In genomic region chr20:41577129-41578009, GRCh38 we compare ENCODE assay signal across 22 cellular contexts. TPM values are rescaled to one million over a fixed set of nuclear protein-coding genes. Genes with fewer than 3 reads are reported as not detected.
A peak's percentile ranks its signal among the peaks of the same experiment; 100 is the strongest.
DNase-seq lines count a peak whose midpoint lies in the region; ATAC-seq and TF ChIP-seq lines count a peak whose summit lies in the region.
"Had no signal": no experiment of that assay in that cellular context is flagged by ENCODE, and none has a peak within 500 bp of the region (broad histone marks: within the 10 kb centered on the region; RNA-seq: fewer than 3 reads in every experiment).

No MANE protein-coding gene starts in this region.

- TF ChIP-seq POLR2A in GM18505 (IDR thresholded peaks at IDR 0.05; ENCODE audit: borderline replicate concordance, extremely low read depth, insufficient read depth, insufficient read length), result no peak

- H3K4me2 ChIP-seq in osteoblast (ENCODE audit: insufficient read depth, low read length), result no peak overlapping the region

- H3K27me3 ChIP-seq in endocrine pancreas (ENCODE audit: control insufficient read depth, insufficient read depth, low read length), result no peaks in the 10 kb centered on the region
- no peaks in the 10 kb centered on the region for H3K27me3 ChIP-seq in osteoblast (ENCODE audit: insufficient read depth, low read length)
- H3K27me3 ChIP-seq: breast epithelium, transverse colon had no signal

- no peak for TF ChIP-seq CTCF in osteoblast (IDR thresholded peaks at IDR 0.05; ENCODE audit: extremely low read depth, low read depth, low read length)

- H3K9ac ChIP-seq in endocrine pancreas (ENCODE audit: control insufficient read depth, insufficient read depth, low read length), result no peak overlapping the region

- H3K4me1 ChIP-seq in endocrine pancreas (ENCODE audit: control insufficient read depth, insufficient read depth, low read length), result peaks cover 26% of the 10 kb centered on the region
- peaks cover 6% of the 10 kb centered on the region for H3K4me1 ChIP-seq in osteoblast (ENCODE audit: insufficient read depth, low read length)
- H3K4me1 ChIP-seq: breast epithelium had no signal

- no peaks in the 10 kb centered on the region for H3K36me3 ChIP-seq in endocrine pancreas (ENCODE audit: control insufficient read depth, insufficient read depth, low read length)
- H3K36me3 ChIP-seq in osteoblast (ENCODE audit: insufficient read depth, low read length), result no peaks in the 10 kb centered on the region
- H3K36me3 ChIP-seq: breast epithelium, HAP-1, transverse colon had no signal

- H3K9me3 ChIP-seq in endocrine pancreas (ENCODE audit: control insufficient read depth, low read length) (no peaks in the 10 kb centered on the region), osteoblast (ENCODE audit: low read depth, low read length) (no peaks in the 10 kb centered on the region)
- H3K9me3 ChIP-seq: breast epithelium, transverse colon had no signal

- H4K20me1 ChIP-seq in osteoblast (ENCODE audit: insufficient read depth, low read length), result peaks cover 65% of the 10 kb centered on the region

- peak; percentile 61 for ATAC-seq in GM18498 (IDR thresholded peaks at IDR 0.05; ENCODE audit: unreplicated experiment)
- ATAC-seq in GM18511 (IDR thresholded peaks at IDR 0.05; ENCODE audit: unreplicated experiment), result no peak
- ATAC-seq in GM18505 (IDR thresholded peaks at IDR 0.05; ENCODE audit: unreplicated experiment), result no peak
- ATAC-seq: sciatic nerve had no signal

- no peak overlapping the region for H2AFZ ChIP-seq in osteoblast (ENCODE audit: low read length)

- peak overlapping the region; percentile 31 for H3K4me3 ChIP-seq in endocrine pancreas (ENCODE audit: control insufficient read depth, insufficient read depth, low read length)
- no peak overlapping the region for H3K4me3 ChIP-seq in osteoblast (ENCODE audit: insufficient read depth, low read length)
- H3K4me3 ChIP-seq: breast epithelium, coronary artery, HAP-1, lung, transverse colon had no signal

- peak; percentile 14 for DNase-seq in LoVo (ENCODE audit: low spot score)
- DNase-seq in osteoblast (ENCODE audit: insufficient read length, low spot score, missing footprints), result peak; percentile 60
- no peak for DNase-seq in SKM-1 treated with dmso at 0.1 percent for 144 hours (lab: John Stamatoyannopoulos, UW; ENCODE audit: unreplicated experiment)
- no peak for DNase-seq in NCI-H187 (lab: John Stamatoyannopoulos, UW)
- DNase-seq: activated CD4-positive, alpha-beta T cell treated with anti-CD3 and anti-CD28 coated beads, Interleukin-2, amount 50 U/mL, for 1 hour; activated CD8-positive, alpha-beta memory T cell treated with anti-CD3 and anti-CD28 coated beads, Interleukin-2, amount 50 U/mL, for 48 hours; activated gamma-delta T cell treated with Interleukin-2 at 50 U/mL for 16 hours; CD4-positive, alpha-beta memory T cell; DMS79 treated with DMSO at 0.1 percent for 48 hours; NCI-H1436; NCI-H524 treated with DMSO at 0.1 percent for 48 hours; stimulated activated naive CD4-positive, alpha-beta T cell treated with Interleukin-2 at 50 U/mL for 16 hours; transverse colon had no signal

- no peak overlapping the region for H3K27ac ChIP-seq in osteoblast (ENCODE audit: low read depth, low read length)
- H3K27ac ChIP-seq: breast epithelium, coronary artery, transverse colon had no signal

- H3K79me2 ChIP-seq in osteoblast (ENCODE audit: insufficient read depth, low read length), result peaks cover 82% of the 10 kb centered on the region

RNA-seq across cellular contexts. Expression of gene CHD6, which starts 40.8 kb away (rescaled TPM):
- total RNA-seq in osteoblast, result 32.2 and 34.2 TPM in 2 replicates

Comparison
In these comparisons a context has a peak if more than half of its experiments do, and no peak if none do; other contexts are left out.
1. DNase-seq: peak in LoVo (single experiment) and osteoblast (single experiment); none in SKM-1 treated with dmso at 0.1 percent for 144 hours (single experiment) and NCI-H187 (0 of 2).